Comparison of ENCODE assay signal across 8 cellular contexts in the genomic region with DNA sequence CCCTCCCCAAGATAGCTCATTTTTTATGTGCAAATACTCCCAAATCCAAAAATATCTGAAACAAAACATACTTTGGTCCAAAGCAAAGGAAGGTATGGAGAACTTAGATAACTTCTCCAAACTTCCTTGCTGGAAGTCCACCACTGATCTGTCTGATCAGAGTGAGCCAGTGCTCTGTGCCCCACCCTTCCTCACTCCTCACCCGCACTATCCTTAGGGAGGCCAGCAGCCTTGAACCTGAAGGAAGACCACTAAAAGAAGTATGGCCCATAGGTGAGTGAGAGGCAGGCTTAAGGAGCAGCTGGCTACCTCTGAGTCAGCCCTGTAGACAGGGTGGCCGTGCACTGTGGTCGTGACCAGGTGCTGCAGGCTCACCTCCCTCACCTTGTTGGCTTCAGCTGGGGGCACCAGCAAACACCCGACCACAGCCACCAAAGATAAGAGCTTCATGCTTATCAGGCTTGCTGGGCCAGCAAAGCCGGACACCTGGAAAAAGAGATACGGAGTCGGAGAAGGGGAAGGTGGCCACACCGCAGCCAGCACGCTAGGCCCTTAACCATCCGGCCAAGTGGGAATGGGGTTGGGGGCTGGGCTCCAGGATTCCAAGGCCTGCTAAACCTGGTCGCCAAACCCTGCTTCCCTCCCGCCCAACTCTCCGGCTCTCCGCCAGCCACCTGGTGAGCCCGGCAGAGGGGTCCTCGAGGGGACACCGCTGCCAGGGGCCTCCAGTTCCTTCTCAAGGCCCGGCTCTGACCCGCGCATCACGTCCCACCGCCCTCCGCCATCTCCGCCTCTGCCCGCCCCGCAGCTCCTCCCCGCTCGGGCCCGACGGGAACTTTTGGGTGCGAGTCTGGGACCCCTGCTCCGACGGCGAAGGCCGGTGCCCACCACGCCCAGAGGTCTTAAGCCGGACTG. TPM values are rescaled to one million over a fixed set of nuclear protein-coding genes. Genes with fewer than 3 reads are reported as not detected.
A peak's percentile ranks its signal among the peaks of the same experiment; 100 is the strongest.
DNase-seq lines count a peak whose midpoint lies in the region; ATAC-seq and TF ChIP-seq lines count a peak whose summit lies in the region.

No MANE protein-coding gene starts in this region.

- no peak for TF ChIP-seq CTCF in OCI-LY1 (IDR thresholded peaks at IDR 0.05; ENCODE audit: low read length)
- TF ChIP-seq CTCF in colonic mucosa (IDR thresholded peaks at IDR 0.05): no peak

- peak overlapping the region; percentile 80 for H3K9ac ChIP-seq in OCI-LY1 (ENCODE audit: low read length)
- H3K9ac ChIP-seq in colonic mucosa (ENCODE audit: low read depth in 2 of 2, low read length in 2 of 2): peak overlapping the region; percentile 30 to 68
- H3K9ac ChIP-seq in mucosa of rectum (ENCODE audit: low read depth in 1 of 2, low read length in 2 of 2): peak overlapping the region; percentile 66 to 74

- no peaks in the 10 kb centered on the region for H3K9me2 ChIP-seq in OCI-LY1 (ENCODE audit: low read depth, low read length)

- H3K27me3 ChIP-seq in OCI-LY1 (ENCODE audit: insufficient read depth, low read length): no peaks in the 10 kb centered on the region; the same call in 1 of the 2 replicates
- H3K27me3 ChIP-seq in colonic mucosa: no peaks in the 10 kb centered on the region
- H3K27me3 ChIP-seq in mucosa of rectum (ENCODE audit: control insufficient read depth in 2 of 2, insufficient read depth in 2 of 2, low read length in 2 of 2): no peaks in the 10 kb centered on the region

- no peaks in the 10 kb centered on the region for H4K20me1 ChIP-seq in OCI-LY1 (ENCODE audit: insufficient read depth, low read length)

- no peaks in the 10 kb centered on the region for H3F3A ChIP-seq in OCI-LY1 (ENCODE audit: insufficient read depth, low read length)

- intact Hi-C loops in colonic mucosa (cut with DNase I): no loop called here

- H3K9me3 ChIP-seq in OCI-LY1 (ENCODE audit: low read length) (peaks cover 8% of the 10 kb centered on the region; the same call in 1 of the 2 replicates), colonic mucosa (no peaks in the 10 kb centered on the region), mucosa of rectum (ENCODE audit: control insufficient read depth in 2 of 2, low read length in 2 of 2) (peaks cover 0 to 2% of the 10 kb centered on the region in 2 donors)

- no peak overlapping the region; the same call in 1 of the 2 replicates for H2AFZ ChIP-seq in OCI-LY1 (ENCODE audit: low read length)

- peaks cover 18% of the 10 kb centered on the region for H3K36me3 ChIP-seq in OCI-LY1 (ENCODE audit: insufficient read depth, low read length)
- no peaks in the 10 kb centered on the region for H3K36me3 ChIP-seq in colonic mucosa
- H3K36me3 ChIP-seq in mucosa of rectum (ENCODE audit: control insufficient read depth in 2 of 2, insufficient read depth in 2 of 2, low read length in 2 of 2): peaks cover 2 to 8% of the 10 kb centered on the region in 2 donors

- H3K4me1 ChIP-seq in OCI-LY1 (ENCODE audit: insufficient read depth, low read length, severe bottlenecking) (peaks cover 18% of the 10 kb centered on the region), colonic mucosa (peaks cover 5% of the 10 kb centered on the region), mucosa of rectum (ENCODE audit: control insufficient read depth in 2 of 2, insufficient read depth in 2 of 2, low read length in 2 of 2) (peaks cover 0 to 9% of the 10 kb centered on the region in 2 donors)

- H3K27ac ChIP-seq in OCI-LY1 (ENCODE audit: low read depth, low read length, poor library complexity, severe bottlenecking) (no peak overlapping the region), colonic mucosa (no peak overlapping the region), mucosa of rectum (ENCODE audit: low read depth in 2 of 2, low read length in 2 of 2) (peak overlapping the region in 1 of 2 donors; percentile 23)

- ATAC-seq in GM19023 (IDR thresholded peaks at IDR 0.05; ENCODE audit: unreplicated experiment) (peak; percentile 79), HG03066 (IDR thresholded peaks at IDR 0.05; ENCODE audit: low read depth, unreplicated experiment) (peak; percentile 81)

- H3K4me2 ChIP-seq in OCI-LY1 (ENCODE audit: low read length): peak overlapping the region; percentile 95

- peak; percentile 52 for DNase-seq in COR-L47 (lab: John Stamatoyannopoulos, UW)
- no peak for DNase-seq in colonic mucosa
- no peak for DNase-seq in inferior parietal cortex (ENCODE audit: extremely low spot score)
- DNase-seq in SHP77 treated with DMSO at 0.1 percent for 48 hours (lab: John Stamatoyannopoulos, UW): no peak

- no peaks in the 10 kb centered on the region for H3K79me2 ChIP-seq in OCI-LY1 (ENCODE audit: insufficient read depth, low read length)

- H3K4me3 ChIP-seq in OCI-LY1 (ENCODE audit: low read depth, low read length, poor library complexity, severe bottlenecking) (peak overlapping the region; percentile 86), colonic mucosa (peak overlapping the region; percentile 72), mucosa of rectum (ENCODE audit: low read length in 2 of 2) (peak overlapping the region; percentile 77 to 79)

RNA-seq across cellular contexts. Expression of a gene that starts 0.5 kb away (rescaled TPM):
- total RNA-seq in colonic mucosa: 10 to 100 TPM; 35.4 to 38.2 TPM

RNA-seq across cellular contexts. Expression of a gene that starts 26.7 kb away (rescaled TPM):
- total RNA-seq in colonic mucosa: not detected

RNA-seq across cellular contexts. Expression of a gene that starts 36.9 kb away (rescaled TPM):
- under 1 TPM; 0.12 to 0.16 TPM for total RNA-seq in colonic mucosa

RNA-seq across cellular contexts. Expression of a gene that starts 41.5 kb away (rescaled TPM):
- total RNA-seq in colonic mucosa: not detected
